ENCODE assay signal across 1 cellular context in genomic region chr7:106569500-106569929, GRCh38.
A peak's percentile ranks its signal among the peaks of the same experiment; 100 is the strongest.
TF ChIP-seq lines count a peak whose summit lies in the region.

No MANE protein-coding gene starts in this region.

TF ChIP-seq in K562, 482 proteins besides CTCF, POLR2A, EP300 and RAD21 (continued from another document and continues in another):
- TF ChIP-seq THRAP3 (IDR thresholded peaks at IDR 0.05; ENCODE audit: borderline replicate concordance), result peak; percentile 93; the same call in 1 of the 2 replicates
- TF ChIP-seq HNRNPUL1 (IDR thresholded peaks at IDR 0.05; ENCODE audit: low read length), result no peak
- no peak for TF ChIP-seq PHF8 (IDR thresholded peaks at IDR 0.05; ENCODE audit: borderline replicate concordance, low read length)
- peak; percentile 12; the same call in 1 of the 2 replicates for TF ChIP-seq LCOR (CRISPR knock-in tag; IDR thresholded peaks at IDR 0.05)
- peak; percentile 89 for TF ChIP-seq CXXC5 (CRISPR knock-in tag; IDR thresholded peaks at IDR 0.05)
- TF ChIP-seq JUN (IDR thresholded peaks at IDR 0.05; ENCODE audit: borderline replicate concordance, low read depth, low read length), result peak; percentile 69; the same call in 1 of the 2 replicates
- TF ChIP-seq JUN (CRISPR knock-in tag; IDR thresholded peaks at IDR 0.05; ENCODE audit: borderline replicate concordance), result no peak
- peak; percentile 2 for TF ChIP-seq PRDM10 (IDR thresholded peaks at IDR 0.05; ENCODE audit: partially characterized antibody)
- peak; percentile 57; the same call in 1 of the 2 replicates for TF ChIP-seq ZKSCAN8 (CRISPR knock-in tag; IDR thresholded peaks at IDR 0.05)
- peak; percentile 92 for TF ChIP-seq ZNF668 (CRISPR knock-in tag; IDR thresholded peaks at IDR 0.05)
- no peak for TF ChIP-seq SMAD2 (IDR thresholded peaks at IDR 0.05; ENCODE audit: low read depth, low read length)
- TF ChIP-seq RFX1 (IDR thresholded peaks at IDR 0.05), result no peak
- TF ChIP-seq NFRKB (IDR thresholded peaks at IDR 0.05; ENCODE audit: low read depth), result peak; percentile 99
- no peak for TF ChIP-seq TEAD4 (IDR thresholded peaks at IDR 0.05; ENCODE audit: low read length)
- no peak for TF ChIP-seq TEAD4 (CRISPR knock-in tag; IDR thresholded peaks at IDR 0.05; ENCODE audit: borderline replicate concordance)
- peak; percentile 82 for TF ChIP-seq ZBTB34 (CRISPR knock-in tag; IDR thresholded peaks at IDR 0.05)
- TF ChIP-seq SAFB (IDR thresholded peaks at IDR 0.05; ENCODE audit: borderline replicate concordance, low read depth, low read length), result no peak
- TF ChIP-seq CC2D1A (IDR thresholded peaks at IDR 0.05), result peak; percentile 34
- no peak for TF ChIP-seq FOXK1 (CRISPR knock-in tag; IDR thresholded peaks at IDR 0.05; ENCODE audit: borderline replicate concordance)
- no peak for TF ChIP-seq SAFB2 (IDR thresholded peaks at IDR 0.05; ENCODE audit: borderline replicate concordance, low read depth, low read length, severe bottlenecking)
- TF ChIP-seq GTF2A2 (tag; IDR thresholded peaks at IDR 0.05), result no peak
- TF ChIP-seq PCBP1 (IDR thresholded peaks at IDR 0.05; ENCODE audit: low read depth, low read length, poor library complexity, severe bottlenecking), result no peak
- peak; percentile 95 for TF ChIP-seq ZNF311 (CRISPR knock-in tag; IDR thresholded peaks at IDR 0.05)
- TF ChIP-seq PURB (CRISPR knock-in tag; IDR thresholded peaks at IDR 0.05; ENCODE audit: low read depth), result no peak
- no peak for TF ChIP-seq RBM15 (IDR thresholded peaks at IDR 0.05; ENCODE audit: insufficient read depth, low read length)
- TF ChIP-seq NFATC3 (IDR thresholded peaks at IDR 0.05), result no peak
- peak; percentile 76; the same call in 1 of the 2 replicates for TF ChIP-seq CBX1 (IDR thresholded peaks at IDR 0.05; ENCODE audit: low read depth)
- peak; percentile 19; the same call in 1 of the 2 replicates for TF ChIP-seq TFE3 (CRISPR knock-in tag; IDR thresholded peaks at IDR 0.05)
- peak; percentile 73 for TF ChIP-seq ASH1L (IDR thresholded peaks at IDR 0.05; ENCODE audit: borderline replicate concordance, low read depth, partially characterized antibody)
- TF ChIP-seq PTTG1 (tag; IDR thresholded peaks at IDR 0.05; ENCODE audit: low read depth), result peak; percentile 12; the same call in 1 of the 2 replicates
- TF ChIP-seq KHSRP (IDR thresholded peaks at IDR 0.05), result no peak
- TF ChIP-seq SMARCA5 (IDR thresholded peaks at IDR 0.05), result no peak
- peak; percentile 63; the same call in 1 of the 2 replicates for TF ChIP-seq ELF1 (tag; IDR thresholded peaks at IDR 0.05)
- no peak for TF ChIP-seq MTA1 (IDR thresholded peaks at IDR 0.05; ENCODE audit: borderline replicate concordance)
- TF ChIP-seq SMARCC2 (IDR thresholded peaks at IDR 0.05; ENCODE audit: low read depth), result no peak
- TF ChIP-seq RFX7 (CRISPR knock-in tag; IDR thresholded peaks at IDR 0.05), result no peak
- 0 out of 2 replicates have a peak, but pooled peaks have one; percentile 46 for TF ChIP-seq ZNF212 (CRISPR knock-in tag; IDR thresholded peaks at IDR 0.05)
- peak; percentile 75; the same call in 1 of the 2 replicates for TF ChIP-seq PPARD (CRISPR knock-in tag; IDR thresholded peaks at IDR 0.05)
- no peak for TF ChIP-seq ZNF280A (IDR thresholded peaks at IDR 0.05; ENCODE audit: low read depth, partially characterized antibody)
- TF ChIP-seq PHF20 (IDR thresholded peaks at IDR 0.05; ENCODE audit: partially characterized antibody), result no peak
- no peak for TF ChIP-seq U2AF2 (optimal IDR thresholded peaks at IDR 0.05; ENCODE audit: low read depth, low read length)
- peak; percentile 92 for TF ChIP-seq ZBTB26 (CRISPR knock-in tag; IDR thresholded peaks at IDR 0.05)
- TF ChIP-seq MITF (IDR thresholded peaks at IDR 0.05), result no peak
- peak in 1 of 2 experiments; percentile 75; a peak in 1 of 4 replicates for TF ChIP-seq MLX (CRISPR knock-in tag; conservative IDR thresholded peaks at IDR 0.05)
- no peak; the same call in none of the 2 replicates for TF ChIP-seq ZNF766 (CRISPR knock-in tag; conservative IDR thresholded peaks at IDR 0.05)
- peak; percentile 91 for TF ChIP-seq ELF4 (CRISPR knock-in tag; IDR thresholded peaks at IDR 0.05)
- TF ChIP-seq PHTF2 (CRISPR knock-in tag; IDR thresholded peaks at IDR 0.05), result no peak
- TF ChIP-seq THRA (IDR thresholded peaks at IDR 0.05), result no peak
